Comparison of ENCODE assay signal across 8 cellular contexts in genomic region chr16:81035975-81036750, GRCh38. TPM values are rescaled to one million over a fixed set of nuclear protein-coding genes. Genes with fewer than 3 reads are reported as not detected.
DNase-seq lines count a peak whose midpoint lies in the region; ATAC-seq and TF ChIP-seq lines count a peak whose summit lies in the region.

No MANE protein-coding gene starts in this region.

- peaks cover 8% of the 10 kb centered on the region for H3K36me3 ChIP-seq in Panc1 (ENCODE audit: control insufficient read depth, insufficient read depth, low read length)

- peak overlapping the region; percentile 76 for H3K27ac ChIP-seq in Panc1 (ENCODE audit: low read length)
- peak overlapping the region; percentile 86 for H3K27ac ChIP-seq in right cardiac atrium (ENCODE audit: low read length)

- H3K27ac Mint-ChIP-seq in activated naive CD8-positive, alpha-beta T cell treated with anti-CD3 and anti-CD28 coated beads, Interleukin-2, amount 50 U/mL, for 24 hours: no peak overlapping the region

- no peaks in the 10 kb centered on the region for H3K27me3 Mint-ChIP-seq in activated naive CD8-positive, alpha-beta T cell treated with anti-CD3 and anti-CD28 coated beads, Interleukin-2, amount 50 U/mL, for 24 hours

- no peaks in the 10 kb centered on the region for H3K9me3 Mint-ChIP-seq in activated naive CD8-positive, alpha-beta T cell treated with anti-CD3 and anti-CD28 coated beads, Interleukin-2, amount 50 U/mL, for 24 hours

- peaks cover 21% of the 10 kb centered on the region for H3K4me1 Mint-ChIP-seq in activated naive CD8-positive, alpha-beta T cell treated with anti-CD3 and anti-CD28 coated beads, Interleukin-2, amount 50 U/mL, for 24 hours

- no peaks in the 10 kb centered on the region for H3K27me3 ChIP-seq in Panc1 (ENCODE audit: control insufficient read depth, insufficient read depth, low read length)
- no peaks in the 10 kb centered on the region for H3K27me3 ChIP-seq in right cardiac atrium (ENCODE audit: control insufficient read depth, insufficient read depth)

- BruUV-seq in Panc1 (replicated peaks; lab: Mats Ljungman, UMichigan): no TSS peak

- DNase-seq in NCI-H82 (lab: John Stamatoyannopoulos, UW) (peak; percentile 18), NCI-H82 treated with DMSO at 0.1 percent for 48 hours (lab: John Stamatoyannopoulos, UW; ENCODE audit: unreplicated experiment) (no peak), Panc1 (ENCODE audit: low read depth, low spot score) (no peak), right cardiac atrium (peak; percentile 38 to 80 (median 70)), retinal pigment epithelial cell (ENCODE audit: low read depth) (no peak), NCI-H1694 treated with DMSO at 0.1 percent for 48 hours (lab: John Stamatoyannopoulos, UW) (no peak)
- peak; percentile 38 for DNase-seq in activated naive CD8-positive, alpha-beta T cell treated with anti-CD3 and anti-CD28 coated beads, Interleukin-2, amount 50 U/mL, for 24 hours

- intact Hi-C loops in Panc1 (cut with micrococcal nuclease; ENCODE audit: unreplicated experiment): loop anchor here (10.0 kb wide), 1 partner anchor 699 kb away; no protein-coding TSS in a partner anchor
- intact Hi-C loops in right cardiac atrium (cut with DNase I): no loop called here

- peak overlapping the region; percentile 84 for H3K4me3 Mint-ChIP-seq in activated naive CD8-positive, alpha-beta T cell treated with anti-CD3 and anti-CD28 coated beads, Interleukin-2, amount 50 U/mL, for 24 hours

- WGBS in right cardiac atrium: under 1% methylated on average over 80 of the region's 80 CpGs

- peak overlapping the region; percentile 70 to 74 for H3K4me3 ChIP-seq in Panc1 (ENCODE audit: low read depth in 2 of 2, low read length in 2 of 2)
- peak overlapping the region; percentile 95 for H3K4me3 ChIP-seq in right cardiac atrium (ENCODE audit: low read length)
- H3K4me3 ChIP-seq in retinal pigment epithelial cell (ENCODE audit: low read length): peak overlapping the region; percentile 74

- CTCF ChIA-PET in Panc1 (lab: Charles Lee): interaction anchor here (0.6 to 1.0 kb wide), 5 partner anchors 23 to 1298 kb away, joined by 3 to 6 read pairs (median 3); no protein-coding TSS in a partner anchor

- no peaks in the 10 kb centered on the region for H3K9me3 ChIP-seq in Panc1 (ENCODE audit: control insufficient read depth, insufficient read depth, low read depth, low read length)
- no peaks in the 10 kb centered on the region for H3K9me3 ChIP-seq in right cardiac atrium (ENCODE audit: control insufficient read depth, low read length)

- H3K36me3 Mint-ChIP-seq in activated naive CD8-positive, alpha-beta T cell treated with anti-CD3 and anti-CD28 coated beads, Interleukin-2, amount 50 U/mL, for 24 hours (ENCODE audit: low read depth): peaks cover 24% of the 10 kb centered on the region

- H3K4me1 ChIP-seq in Panc1 (ENCODE audit: control insufficient read depth, insufficient read depth, low read length): no peaks in the 10 kb centered on the region; the same call in 1 of the 2 replicates
- H3K4me1 ChIP-seq in right cardiac atrium (ENCODE audit: control insufficient read depth, insufficient read depth, low read length): peaks cover 2% of the 10 kb centered on the region

- TF ChIP-seq CTCF in Panc1 (IDR thresholded peaks at IDR 0.05): no peak
- no peak for TF ChIP-seq CTCF in retinal pigment epithelial cell (conservative IDR thresholded peaks at IDR 0.05; ENCODE audit: low read depth, low read length)

- in situ Hi-C loops in Panc1 (cut with HindIII; ENCODE audit: low pct_unique_long_range_greater_than_20kb, low sequenced_read_pairs): no loop called here

- ATAC-seq in HG02938 (IDR thresholded peaks at IDR 0.05; ENCODE audit: unreplicated experiment): peak; percentile 64
- ATAC-seq in Panc1: peak; percentile 78
- ATAC-seq in activated naive CD8-positive, alpha-beta T cell treated with anti-CD3 and anti-CD28 coated beads, Interleukin-2, amount 50 U/mL, for 24 hours: peak; percentile 55
- peak; percentile 43 to 47 for ATAC-seq in right cardiac atrium

- POLR2A ChIA-PET in Panc1 (lab: Charles Lee): interaction anchor here (0.6 kb wide), 1 partner anchor 1132 kb away, joined by 3 read pairs; no protein-coding TSS in a partner anchor

RNA-seq across cellular contexts. Expression of gene ATMIN, which starts 0.5 kb away (rescaled TPM):
- total RNA-seq in Panc1 (2021; ENCODE audit: unreplicated experiment) (28.4 TPM), right cardiac atrium (10 to 100 TPM; 19.9 to 25.7 (median 22.1) TPM)
- polyA plus RNA-seq in Panc1 (2012; ENCODE audit: insufficient read length): 14.1 TPM
- polyA plus RNA-seq in right cardiac atrium: 9.4 TPM

RNA-seq across cellular contexts. Expression of gene CENPN, which starts 29.1 kb away (rescaled TPM):
- total RNA-seq in Panc1 (2021; ENCODE audit: unreplicated experiment) (56.6 TPM), right cardiac atrium (10 to 100 TPM in 1 of 4 donors, 1 to 10 TPM in 3; 6.4 to 11.8 (median 7.9) TPM)
- polyA plus RNA-seq in Panc1 (2012; ENCODE audit: insufficient read length): 22.7 TPM
- polyA plus RNA-seq in right cardiac atrium: 4.9 TPM

RNA-seq across cellular contexts. Expression of gene CMC2, which starts 29.5 kb away (rescaled TPM):
- total RNA-seq in Panc1 (2021; ENCODE audit: unreplicated experiment): 82.0 TPM
- polyA plus RNA-seq in Panc1 (2012; ENCODE audit: insufficient read length): 60.1 TPM
- 100 to 1,000 TPM; 117 to 127 (median 125) TPM for total RNA-seq in right cardiac atrium
- 342 TPM for polyA plus RNA-seq in right cardiac atrium

RNA-seq across cellular contexts. Expression of gene C16orf46, which starts 40.9 kb away (rescaled TPM):
- total RNA-seq in Panc1 (2021; ENCODE audit: unreplicated experiment) (1.2 TPM), right cardiac atrium (under 1 TPM in 2 of 4 donors, not detected in 2; 0.47 to 0.97 TPM)
- 0.84 TPM for polyA plus RNA-seq in Panc1 (2012; ENCODE audit: insufficient read length)
- polyA plus RNA-seq in right cardiac atrium: 0.52 TPM

Comparison
In these comparisons a context has a peak if more than half of its experiments do, and no peak if none do; other contexts are left out.
1. DNase-seq: peak in NCI-H82 (single experiment), activated naive CD8-positive, alpha-beta T cell treated with anti-CD3 and anti-CD28 coated beads, Interleukin-2, amount 50 U/mL, for 24 hours (single experiment) and right cardiac atrium (3 of 3); none in NCI-H82 treated with DMSO at 0.1 percent for 48 hours (single experiment), Panc1 (single experiment), retinal pigment epithelial cell (single experiment) and NCI-H1694 treated with DMSO at 0.1 percent for 48 hours (single experiment).
2. Peak in every context shown above with its lines, with median percentiles within 50 percentile points of each other: ATAC-seq and H3K4me3 ChIP-seq.